Comparison of ENCODE assay signal across 11 cellular contexts in the genomic region with DNA sequence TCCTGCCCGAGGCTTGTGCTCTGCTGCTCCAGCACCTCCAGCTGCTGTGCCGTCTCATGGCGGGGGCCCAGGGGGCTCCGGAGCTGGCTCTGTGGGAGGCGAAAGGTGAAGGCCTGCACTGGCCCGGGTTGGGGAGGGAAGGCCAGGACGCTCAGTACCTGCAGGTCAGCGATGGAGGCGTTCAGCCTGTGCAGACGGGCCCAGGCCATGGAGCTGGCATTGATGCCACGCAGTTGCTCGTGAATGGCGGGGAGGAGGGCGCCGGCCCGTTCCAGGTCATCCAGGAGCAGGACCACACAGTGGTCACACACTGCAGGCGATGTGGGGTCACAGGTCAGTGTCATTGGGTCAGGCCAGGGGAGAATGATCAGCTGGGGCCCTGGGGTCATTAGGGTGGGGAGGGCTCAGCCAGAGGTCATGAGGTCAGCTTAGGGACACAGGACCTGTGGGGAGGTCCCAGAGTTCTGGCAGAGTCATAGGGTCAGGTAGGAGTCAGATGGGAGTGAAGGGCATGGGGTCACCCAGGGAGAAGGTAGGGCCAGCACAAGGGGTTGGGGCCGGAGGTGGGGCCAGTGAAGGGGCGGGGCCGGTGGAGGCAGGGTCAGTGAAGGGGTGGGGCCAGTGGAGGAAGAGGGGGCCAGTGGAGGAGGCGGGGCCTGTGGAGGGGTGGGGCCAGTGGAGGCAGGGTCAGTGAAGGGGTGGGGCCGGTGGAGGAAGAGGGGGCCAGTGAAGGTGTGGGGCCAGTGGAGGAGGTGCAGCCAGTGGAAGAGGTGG. TPM values are rescaled to one million over a fixed set of nuclear protein-coding genes. Genes with fewer than 3 reads are reported as not detected.
A peak's percentile ranks its signal among the peaks of the same experiment; 100 is the strongest.
DNase-seq lines count a peak whose midpoint lies in the region; ATAC-seq and TF ChIP-seq lines count a peak whose summit lies in the region.
"Had no signal": no experiment of that assay in that cellular context is flagged by ENCODE, and none has a peak within 500 bp of the region (broad histone marks: within the 10 kb centered on the region; RNA-seq: fewer than 3 reads in every experiment).

No MANE protein-coding gene starts in this region.

- H2AFZ ChIP-seq in Karpas-422 (ENCODE audit: low read length), result no peak overlapping the region

- intact Hi-C loops in right lobe of liver (cut with DNase I), result no loop called here

- H3K27me3 Mint-ChIP-seq in activated naive CD8-positive, alpha-beta T cell treated with anti-CD3 and anti-CD28 coated beads, Interleukin-2, amount 50 U/mL, for 24 hours, result no peaks in the 10 kb centered on the region

- no peak for TF ChIP-seq POLR2A in right lobe of liver (IDR thresholded peaks at IDR 0.05)

- H3K9ac ChIP-seq in Karpas-422 (ENCODE audit: low read length), result no peak overlapping the region

- ATAC-seq in activated naive CD8-positive, alpha-beta T cell treated with anti-CD3 and anti-CD28 coated beads, Interleukin-2, amount 50 U/mL, for 24 hours, result no peak
- ATAC-seq in right lobe of liver, result peak; percentile 28 to 89 (median 82)
- ATAC-seq in HG02884 (IDR thresholded peaks at IDR 0.05; ENCODE audit: unreplicated experiment), result no peak
- no peak for ATAC-seq in HG03342 (IDR thresholded peaks at IDR 0.05; ENCODE audit: unreplicated experiment)

- DNase-seq in Daoy (ENCODE audit: low read depth), result peak; percentile 33
- peak; percentile 88 for DNase-seq in Karpas-422
- peak; percentile 21 for DNase-seq in activated naive CD8-positive, alpha-beta T cell treated with anti-CD3 and anti-CD28 coated beads, Interleukin-2, amount 50 U/mL, for 24 hours
- DNase-seq in right lobe of liver, result peak in 2 of 3 donors; percentile 83 to 87
- DNase-seq in OCI-M2 (lab: John Stamatoyannopoulos, UW; ENCODE audit: unreplicated experiment), result no peak
- DNase-seq in cerebellar cortex (ENCODE audit: low spot score), result no peak
- DNase-seq: DMS153, hypothalamus, NCI-H2107 had no signal

- H3K36me3 ChIP-seq in Karpas-422 (ENCODE audit: insufficient read depth, low read length) (no peaks in the 10 kb centered on the region), right lobe of liver (peaks cover 0 to 11% (median 0%) of the 10 kb centered on the region in 4 donors)

- H3K9me3 Mint-ChIP-seq in activated naive CD8-positive, alpha-beta T cell treated with anti-CD3 and anti-CD28 coated beads, Interleukin-2, amount 50 U/mL, for 24 hours, result no peaks in the 10 kb centered on the region

- no peak overlapping the region for H3K4me3 Mint-ChIP-seq in activated naive CD8-positive, alpha-beta T cell treated with anti-CD3 and anti-CD28 coated beads, Interleukin-2, amount 50 U/mL, for 24 hours

- peaks cover 2% of the 10 kb centered on the region; the same call in 1 of the 2 replicates for H3K9me3 ChIP-seq in Karpas-422 (ENCODE audit: low read length)
- no peaks in the 10 kb centered on the region for H3K9me3 ChIP-seq in right lobe of liver

- H3K9me2 ChIP-seq in Karpas-422 (replicated peaks; ENCODE audit: insufficient read depth, low read length), result no peaks in the 10 kb centered on the region

- no peaks in the 10 kb centered on the region for H4K20me1 ChIP-seq in Karpas-422 (ENCODE audit: insufficient read depth, low read depth, low read length)

- no peak for TF ChIP-seq CTCF in right lobe of liver (IDR thresholded peaks at IDR 0.05)

- H3K27me3 ChIP-seq in Karpas-422 (ENCODE audit: low read length) (no peaks in the 10 kb centered on the region), right lobe of liver (no peaks in the 10 kb centered on the region)

- H3K4me3 ChIP-seq in Karpas-422 (ENCODE audit: low read length), result no peak overlapping the region
- H3K4me3 ChIP-seq in right lobe of liver, result no peak overlapping the region

- no peak overlapping the region for H3K27ac Mint-ChIP-seq in activated naive CD8-positive, alpha-beta T cell treated with anti-CD3 and anti-CD28 coated beads, Interleukin-2, amount 50 U/mL, for 24 hours

- H3K79me2 ChIP-seq in Karpas-422 (ENCODE audit: low read length), result no peaks in the 10 kb centered on the region

- WGBS in right lobe of liver (ENCODE audit: insufficient coverage, low coverage, low lambda C conversion rate, missing lambda C conversion rate), result 36% methylated on average over 11 of the region's 22 CpGs

- H3K4me1 Mint-ChIP-seq in activated naive CD8-positive, alpha-beta T cell treated with anti-CD3 and anti-CD28 coated beads, Interleukin-2, amount 50 U/mL, for 24 hours, result no peaks in the 10 kb centered on the region

- no peaks in the 10 kb centered on the region for H3K4me1 ChIP-seq in Karpas-422 (ENCODE audit: low read length)
- peaks cover 0 to 8% (median 0%) of the 10 kb centered on the region in 4 donors for H3K4me1 ChIP-seq in right lobe of liver

- no peak overlapping the region for H3K4me2 ChIP-seq in Karpas-422 (ENCODE audit: low read depth, low read length, poor library complexity, severe bottlenecking)

- H3K36me3 Mint-ChIP-seq in activated naive CD8-positive, alpha-beta T cell treated with anti-CD3 and anti-CD28 coated beads, Interleukin-2, amount 50 U/mL, for 24 hours (ENCODE audit: low read depth), result no peaks in the 10 kb centered on the region

- H3K27ac ChIP-seq in Karpas-422 (ENCODE audit: low read length) (no peak overlapping the region), right lobe of liver (no peak overlapping the region)

RNA-seq across cellular contexts. Expression of gene ADRM1, which starts 18.0 kb away (rescaled TPM):
- total RNA-seq in Daoy (2014; rRNA removed; shearing (Covaris generic)), result 390 and 470 TPM in 2 replicates
- total RNA-seq in Karpas-422 (2014; rRNA removed; shearing (Covaris generic); ENCODE audit: low replicate concordance), result 53.5 and 109 TPM in 2 replicates
- total RNA-seq in right lobe of liver, result 100 to 1,000 TPM in 2 of 6 experiments, 10 to 100 TPM in 4; 49.5 to 139 (median 55.7) TPM

RNA-seq across cellular contexts. Expression of gene LAMA5, which starts 46.3 kb away (rescaled TPM):
- 3.1 and 9.6 TPM in 2 replicates for total RNA-seq in Daoy (2014; rRNA removed; shearing (Covaris generic))
- total RNA-seq in Karpas-422 (2014; rRNA removed; shearing (Covaris generic); ENCODE audit: low replicate concordance), result 3.2 and 17.5 TPM in 2 replicates
- total RNA-seq in right lobe of liver, result 10 to 100 TPM; 30.3 to 80.8 (median 47.1) TPM

Comparison
In these comparisons a context has a peak if more than half of its experiments do, and no peak if none do; other contexts are left out.
1. DNase-seq: peak in Daoy (single experiment), Karpas-422 (single experiment), activated naive CD8-positive, alpha-beta T cell treated with anti-CD3 and anti-CD28 coated beads, Interleukin-2, amount 50 U/mL, for 24 hours (single experiment) and right lobe of liver (2 of 3); none in OCI-M2 (single experiment) and cerebellar cortex (single experiment).
2. ATAC-seq: peak in right lobe of liver (4 of 4); none in activated naive CD8-positive, alpha-beta T cell treated with anti-CD3 and anti-CD28 coated beads, Interleukin-2, amount 50 U/mL, for 24 hours (single experiment), HG02884 (single experiment) and HG03342 (single experiment).